8 cellular contexts compared by ENCODE assay signal in genomic region chr14:24430682-24431568, GRCh38. TPM values are rescaled to one million over a fixed set of nuclear protein-coding genes. Genes with fewer than 3 reads are reported as not detected.
DNase-seq lines count a peak whose midpoint lies in the region; ATAC-seq and TF ChIP-seq lines count a peak whose summit lies in the region.

No MANE protein-coding gene starts in this region.

- WGBS in suprapubic skin, result 5% methylated on average over 12 of the region's 19 CpGs

- peaks cover 31% of the 10 kb centered on the region for H3K36me3 ChIP-seq in muscle layer of colon (ENCODE audit: insufficient read depth, low read length)
- peaks cover 34% of the 10 kb centered on the region for H3K36me3 ChIP-seq in suprapubic skin

- TF ChIP-seq POLR2A in suprapubic skin (IDR thresholded peaks at IDR 0.05), result no peak

- H3K27ac ChIP-seq in muscle layer of colon (ENCODE audit: low read depth, low read length) (peak overlapping the region; percentile 98), suprapubic skin (peak overlapping the region; percentile 97)

- no peak for TF ChIP-seq CTCF in GM12875 (IDR thresholded peaks at IDR 0.05; ENCODE audit: borderline replicate concordance, insufficient read depth, low read depth, low read length)
- no peak for TF ChIP-seq CTCF in suprapubic skin (IDR thresholded peaks at IDR 0.05)

- peak; percentile 29 to 58 for DNase-seq in activated CD4-positive, alpha-beta T cell treated with anti-CD3 and anti-CD28 coated beads for 24 hours (ENCODE audit: low read depth in 2 of 2)
- DNase-seq in effector CD4-positive, alpha-beta T cell, result peak; percentile 44
- DNase-seq in suprapubic skin (ENCODE audit: low spot score in 2 of 2), result peak in 1 of 2 donors; percentile 72
- no peak for DNase-seq in mesenteric fat pad (ENCODE audit: low spot score)
- no peak for DNase-seq in hypothalamus (lab: John Stamatoyannopoulos, UW)

- H3K9ac ChIP-seq in muscle layer of colon (ENCODE audit: low read length), result peak overlapping the region; percentile 100

- no peak for TF ChIP-seq EP300 in suprapubic skin (IDR thresholded peaks at IDR 0.05)

- peak; percentile 31 for ATAC-seq in HG03108 (IDR thresholded peaks at IDR 0.05; ENCODE audit: unreplicated experiment)

- H3K4me1 ChIP-seq in muscle layer of colon (ENCODE audit: insufficient read depth, low read length), result peaks cover 21% of the 10 kb centered on the region
- peaks cover 68% of the 10 kb centered on the region for H3K4me1 ChIP-seq in suprapubic skin

- no peaks in the 10 kb centered on the region for H3K27me3 ChIP-seq in muscle layer of colon (ENCODE audit: control insufficient read depth in 1 of 2, insufficient read depth in 2 of 2, low read length in 2 of 2)
- no peaks in the 10 kb centered on the region for H3K27me3 ChIP-seq in suprapubic skin

- H3K4me3 ChIP-seq in GM12875 (ENCODE audit: low read depth, low read length), result peak overlapping the region; percentile 69
- H3K4me3 ChIP-seq in muscle layer of colon (ENCODE audit: low read depth in 1 of 2, low read length in 2 of 2), result peak overlapping the region; percentile 72 to 94
- H3K4me3 ChIP-seq in suprapubic skin, result peak overlapping the region; percentile 87

- H3K9me3 ChIP-seq in muscle layer of colon (ENCODE audit: low read length) (no peaks in the 10 kb centered on the region), suprapubic skin (no peaks in the 10 kb centered on the region)

RNA-seq across cellular contexts. Expression of gene KHNYN, which starts 1.2 kb away (rescaled TPM):
- 100 to 1,000 TPM in 1 of 4 donors, 10 to 100 TPM in 3; 56.7 to 145 (median 84.3) TPM for total RNA-seq in suprapubic skin
- total RNA-seq in mesenteric fat pad, result 41.4 TPM

RNA-seq across cellular contexts. Expression of gene CBLN3, which starts 1.5 kb away (rescaled TPM):
- total RNA-seq in suprapubic skin (1 to 10 TPM in 1 of 4 donors, under 1 TPM in 2, not detected in 1; 0.30 to 2.6 (median 0.93) TPM), mesenteric fat pad (5.0 TPM)

RNA-seq across cellular contexts. Expression of gene SDR39U1, which starts 11.7 kb away (rescaled TPM):
- total RNA-seq in suprapubic skin (10 to 100 TPM; 30.1 to 82.3 (median 38.6) TPM), mesenteric fat pad (50.1 TPM)

RNA-seq across cellular contexts. Expression of gene NYNRIN, which starts 32.1 kb away (rescaled TPM):
- total RNA-seq in suprapubic skin, result 10 to 100 TPM; 18.5 to 43.6 (median 29.8) TPM
- 11.7 TPM for total RNA-seq in mesenteric fat pad

Comparison
In these comparisons a context has a peak if more than half of its experiments do, and no peak if none do; other contexts are left out.
1. DNase-seq: peak in activated CD4-positive, alpha-beta T cell treated with anti-CD3 and anti-CD28 coated beads for 24 hours (2 of 2) and effector CD4-positive, alpha-beta T cell (single experiment); none in mesenteric fat pad (single experiment) and hypothalamus (0 of 51).
2. Peak in every context shown above with its lines, with median percentiles within 50 percentile points of each other: H3K4me3 ChIP-seq.